Comparison of ENCODE assay signal across 1 cellular context in the genomic region with DNA sequence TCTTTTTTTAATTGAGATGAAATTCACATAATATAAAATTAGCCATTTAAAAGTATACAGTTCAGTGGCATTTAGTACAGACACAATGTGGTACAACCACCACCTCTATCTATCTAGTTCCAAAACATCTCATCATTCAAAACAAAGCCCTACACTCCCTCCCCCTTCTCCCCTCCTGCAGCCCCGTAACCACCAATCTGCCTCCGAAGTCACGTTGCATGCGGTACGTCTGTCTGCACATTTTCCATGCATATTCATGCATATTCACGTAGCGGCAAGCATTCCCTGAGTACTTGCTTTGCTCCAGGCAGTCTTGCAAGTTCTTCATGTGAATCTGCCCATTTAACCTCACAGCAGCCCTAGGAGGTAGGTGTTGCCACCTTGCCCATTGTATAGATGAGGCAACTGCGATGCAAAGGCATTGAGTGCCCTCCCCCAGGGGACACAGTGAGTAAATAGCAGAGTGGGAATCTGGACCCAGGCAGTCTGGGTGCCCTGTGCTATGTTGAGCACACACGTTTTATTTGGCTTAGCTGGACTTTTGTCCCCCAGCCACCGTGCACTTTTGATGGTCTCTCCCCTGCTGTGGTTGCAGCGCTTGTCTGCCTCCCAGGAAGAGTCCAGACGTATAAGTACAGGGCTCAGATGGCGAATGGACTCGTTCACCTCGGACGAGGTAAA.
TF ChIP-seq lines count a peak whose summit lies in the region.

No MANE protein-coding gene starts in this region.

TF ChIP-seq in HepG2, 621 proteins besides CTCF, POLR2A, EP300 and RAD21 (continued from another document and continues in another):
- TF ChIP-seq, protein P1, sequence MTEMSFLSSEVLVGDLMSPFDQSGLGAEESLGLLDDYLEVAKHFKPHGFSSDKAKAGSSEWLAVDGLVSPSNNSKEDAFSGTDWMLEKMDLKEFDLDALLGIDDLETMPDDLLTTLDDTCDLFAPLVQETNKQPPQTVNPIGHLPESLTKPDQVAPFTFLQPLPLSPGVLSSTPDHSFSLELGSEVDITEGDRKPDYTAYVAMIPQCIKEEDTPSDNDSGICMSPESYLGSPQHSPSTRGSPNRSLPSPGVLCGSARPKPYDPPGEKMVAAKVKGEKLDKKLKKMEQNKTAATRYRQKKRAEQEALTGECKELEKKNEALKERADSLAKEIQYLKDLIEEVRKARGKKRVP (CRISPR knock-in tag; IDR thresholded peaks at IDR 0.05), result peak in 1 of 2 experiments; percentile 85; a peak in 2 of 4 replicates
- TF ChIP-seq MYC (CRISPR knock-in tag; IDR thresholded peaks at IDR 0.05; ENCODE audit: borderline replicate concordance) (peak; percentile 62; the same call in 1 of the 2 replicates), GZF1 (CRISPR knock-in tag; IDR thresholded peaks at IDR 0.05) (no peak), ZNF556 (CRISPR knock-in tag; IDR thresholded peaks at IDR 0.05; ENCODE audit: borderline replicate concordance) (peak; percentile 57; the same call in 1 of the 2 replicates), ZNF230 (CRISPR knock-in tag; IDR thresholded peaks at IDR 0.05) (0 out of 2 replicates have a peak, but pooled peaks have one; percentile 44), JARID2 (CRISPR knock-in tag; IDR thresholded peaks at IDR 0.05; ENCODE audit: insufficient replicate concordance) (no peak), FOXA3 (CRISPR knock-in tag; IDR thresholded peaks at IDR 0.05) (peak; percentile 90), FOXP1 (IDR thresholded peaks at IDR 0.05) (no peak; the same call in 1 of the 2 replicates), FOXP1 (CRISPR knock-in tag; IDR thresholded peaks at IDR 0.05) (peak; percentile 63), RBFOX2 (IDR thresholded peaks at IDR 0.05; ENCODE audit: low read depth, low read length) (no peak), TAF15 (IDR thresholded peaks at IDR 0.05; ENCODE audit: low read depth, low read length, poor library complexity, severe bottlenecking) (no peak), U2AF2 (IDR thresholded peaks at IDR 0.05; ENCODE audit: low read depth, low read length) (no peak), NFKBIZ (CRISPR knock-in tag; IDR thresholded peaks at IDR 0.05) (peak; percentile 90), ZNF547 (CRISPR knock-in tag; IDR thresholded peaks at IDR 0.05) (no peak), SMARCE1 (IDR thresholded peaks at IDR 0.05; ENCODE audit: borderline replicate concordance) (no peak), ATF7-NPFF (CRISPR knock-in tag; IDR thresholded peaks at IDR 0.05; ENCODE audit: low read depth) (no peak), ZNF235 (CRISPR knock-in tag; IDR thresholded peaks at IDR 0.05; ENCODE audit: borderline replicate concordance) (no peak), ZNF121 (CRISPR knock-in tag; IDR thresholded peaks at IDR 0.05) (no peak), ZNF446 (CRISPR knock-in tag; IDR thresholded peaks at IDR 0.05) (no peak), PPARG (CRISPR knock-in tag; conservative IDR thresholded peaks at IDR 0.05) (peak; percentile 34; the same call in 1 of the 2 replicates), ZNF24 (IDR thresholded peaks at IDR 0.05) (no peak), JUND (CRISPR knock-in tag; IDR thresholded peaks at IDR 0.05) (peak; percentile 86), HNF4A (CRISPR knock-in tag; IDR thresholded peaks at IDR 0.05) (peak; percentile 99), XBP1 (CRISPR knock-in tag; IDR thresholded peaks at IDR 0.05) (no peak), RXRA (CRISPR knock-in tag; IDR thresholded peaks at IDR 0.05) (peak; percentile 85), MTA3 (CRISPR knock-in tag; IDR thresholded peaks at IDR 0.05) (no peak)
- TF ChIP-seq, protein P2, sequence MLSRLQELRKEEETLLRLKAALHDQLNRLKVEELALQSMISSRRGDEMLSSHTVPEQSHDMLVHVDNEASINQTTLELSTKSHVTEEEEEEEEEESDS (CRISPR knock-in tag; IDR thresholded peaks at IDR 0.05; ENCODE audit: borderline replicate concordance), result no peak
- TF ChIP-seq, protein P3, sequence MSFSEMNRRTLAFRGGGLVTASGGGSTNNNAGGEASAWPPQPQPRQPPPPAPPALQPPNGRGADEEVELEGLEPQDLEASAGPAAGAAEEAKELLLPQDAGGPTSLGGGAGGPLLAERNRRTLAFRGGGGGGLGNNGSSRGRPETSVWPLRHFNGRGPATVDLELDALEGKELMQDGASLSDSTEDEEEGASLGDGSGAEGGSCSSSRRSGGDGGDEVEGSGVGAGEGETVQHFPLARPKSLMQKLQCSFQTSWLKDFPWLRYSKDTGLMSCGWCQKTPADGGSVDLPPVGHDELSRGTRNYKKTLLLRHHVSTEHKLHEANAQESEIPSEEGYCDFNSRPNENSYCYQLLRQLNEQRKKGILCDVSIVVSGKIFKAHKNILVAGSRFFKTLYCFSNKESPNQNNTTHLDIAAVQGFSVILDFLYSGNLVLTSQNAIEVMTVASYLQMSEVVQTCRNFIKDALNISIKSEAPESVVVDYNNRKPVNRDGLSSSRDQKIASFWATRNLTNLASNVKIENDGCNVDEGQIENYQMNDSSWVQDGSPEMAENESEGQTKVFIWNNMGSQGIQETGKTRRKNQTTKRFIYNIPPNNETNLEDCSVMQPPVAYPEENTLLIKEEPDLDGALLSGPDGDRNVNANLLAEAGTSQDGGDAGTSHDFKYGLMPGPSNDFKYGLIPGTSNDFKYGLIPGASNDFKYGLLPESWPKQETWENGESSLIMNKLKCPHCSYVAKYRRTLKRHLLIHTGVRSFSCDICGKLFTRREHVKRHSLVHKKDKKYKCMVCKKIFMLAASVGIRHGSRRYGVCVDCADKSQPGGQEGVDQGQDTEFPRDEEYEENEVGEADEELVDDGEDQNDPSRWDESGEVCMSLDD (CRISPR knock-in tag; IDR thresholded peaks at IDR 0.05; ENCODE audit: borderline replicate concordance), result no peak
- TF ChIP-seq, protein P4, sequence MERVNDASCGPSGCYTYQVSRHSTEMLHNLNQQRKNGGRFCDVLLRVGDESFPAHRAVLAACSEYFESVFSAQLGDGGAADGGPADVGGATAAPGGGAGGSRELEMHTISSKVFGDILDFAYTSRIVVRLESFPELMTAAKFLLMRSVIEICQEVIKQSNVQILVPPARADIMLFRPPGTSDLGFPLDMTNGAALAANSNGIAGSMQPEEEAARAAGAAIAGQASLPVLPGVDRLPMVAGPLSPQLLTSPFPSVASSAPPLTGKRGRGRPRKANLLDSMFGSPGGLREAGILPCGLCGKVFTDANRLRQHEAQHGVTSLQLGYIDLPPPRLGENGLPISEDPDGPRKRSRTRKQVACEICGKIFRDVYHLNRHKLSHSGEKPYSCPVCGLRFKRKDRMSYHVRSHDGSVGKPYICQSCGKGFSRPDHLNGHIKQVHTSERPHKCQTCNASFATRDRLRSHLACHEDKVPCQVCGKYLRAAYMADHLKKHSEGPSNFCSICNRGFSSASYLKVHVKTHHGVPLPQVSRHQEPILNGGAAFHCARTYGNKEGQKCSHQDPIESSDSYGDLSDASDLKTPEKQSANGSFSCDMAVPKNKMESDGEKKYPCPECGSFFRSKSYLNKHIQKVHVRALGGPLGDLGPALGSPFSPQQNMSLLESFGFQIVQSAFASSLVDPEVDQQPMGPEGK (CRISPR knock-in tag; IDR thresholded peaks at IDR 0.05), result peak; percentile 91
- TF ChIP-seq, protein P5, sequence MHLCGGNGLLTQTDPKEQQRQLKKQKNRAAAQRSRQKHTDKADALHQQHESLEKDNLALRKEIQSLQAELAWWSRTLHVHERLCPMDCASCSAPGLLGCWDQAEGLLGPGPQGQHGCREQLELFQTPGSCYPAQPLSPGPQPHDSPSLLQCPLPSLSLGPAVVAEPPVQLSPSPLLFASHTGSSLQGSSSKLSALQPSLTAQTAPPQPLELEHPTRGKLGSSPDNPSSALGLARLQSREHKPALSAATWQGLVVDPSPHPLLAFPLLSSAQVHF (CRISPR knock-in tag; IDR thresholded peaks at IDR 0.05), result 0 out of 2 replicates have a peak, but pooled peaks have one; percentile 30
- TF ChIP-seq, protein P6, sequence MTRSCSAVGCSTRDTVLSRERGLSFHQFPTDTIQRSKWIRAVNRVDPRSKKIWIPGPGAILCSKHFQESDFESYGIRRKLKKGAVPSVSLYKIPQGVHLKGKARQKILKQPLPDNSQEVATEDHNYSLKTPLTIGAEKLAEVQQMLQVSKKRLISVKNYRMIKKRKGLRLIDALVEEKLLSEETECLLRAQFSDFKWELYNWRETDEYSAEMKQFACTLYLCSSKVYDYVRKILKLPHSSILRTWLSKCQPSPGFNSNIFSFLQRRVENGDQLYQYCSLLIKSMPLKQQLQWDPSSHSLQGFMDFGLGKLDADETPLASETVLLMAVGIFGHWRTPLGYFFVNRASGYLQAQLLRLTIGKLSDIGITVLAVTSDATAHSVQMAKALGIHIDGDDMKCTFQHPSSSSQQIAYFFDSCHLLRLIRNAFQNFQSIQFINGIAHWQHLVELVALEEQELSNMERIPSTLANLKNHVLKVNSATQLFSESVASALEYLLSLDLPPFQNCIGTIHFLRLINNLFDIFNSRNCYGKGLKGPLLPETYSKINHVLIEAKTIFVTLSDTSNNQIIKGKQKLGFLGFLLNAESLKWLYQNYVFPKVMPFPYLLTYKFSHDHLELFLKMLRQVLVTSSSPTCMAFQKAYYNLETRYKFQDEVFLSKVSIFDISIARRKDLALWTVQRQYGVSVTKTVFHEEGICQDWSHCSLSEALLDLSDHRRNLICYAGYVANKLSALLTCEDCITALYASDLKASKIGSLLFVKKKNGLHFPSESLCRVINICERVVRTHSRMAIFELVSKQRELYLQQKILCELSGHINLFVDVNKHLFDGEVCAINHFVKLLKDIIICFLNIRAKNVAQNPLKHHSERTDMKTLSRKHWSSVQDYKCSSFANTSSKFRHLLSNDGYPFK (CRISPR knock-in tag; IDR thresholded peaks at IDR 0.05; ENCODE audit: borderline replicate concordance), result no peak; the same call in 1 of the 2 replicates
- TF ChIP-seq, protein P7, sequence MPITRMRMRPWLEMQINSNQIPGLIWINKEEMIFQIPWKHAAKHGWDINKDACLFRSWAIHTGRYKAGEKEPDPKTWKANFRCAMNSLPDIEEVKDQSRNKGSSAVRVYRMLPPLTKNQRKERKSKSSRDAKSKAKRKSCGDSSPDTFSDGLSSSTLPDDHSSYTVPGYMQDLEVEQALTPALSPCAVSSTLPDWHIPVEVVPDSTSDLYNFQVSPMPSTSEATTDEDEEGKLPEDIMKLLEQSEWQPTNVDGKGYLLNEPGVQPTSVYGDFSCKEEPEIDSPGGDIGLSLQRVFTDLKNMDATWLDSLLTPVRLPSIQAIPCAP (CRISPR knock-in tag; IDR thresholded peaks at IDR 0.05; ENCODE audit: low read depth), result no peak; the same call in 1 of the 2 replicates
- TF ChIP-seq, protein P8, sequence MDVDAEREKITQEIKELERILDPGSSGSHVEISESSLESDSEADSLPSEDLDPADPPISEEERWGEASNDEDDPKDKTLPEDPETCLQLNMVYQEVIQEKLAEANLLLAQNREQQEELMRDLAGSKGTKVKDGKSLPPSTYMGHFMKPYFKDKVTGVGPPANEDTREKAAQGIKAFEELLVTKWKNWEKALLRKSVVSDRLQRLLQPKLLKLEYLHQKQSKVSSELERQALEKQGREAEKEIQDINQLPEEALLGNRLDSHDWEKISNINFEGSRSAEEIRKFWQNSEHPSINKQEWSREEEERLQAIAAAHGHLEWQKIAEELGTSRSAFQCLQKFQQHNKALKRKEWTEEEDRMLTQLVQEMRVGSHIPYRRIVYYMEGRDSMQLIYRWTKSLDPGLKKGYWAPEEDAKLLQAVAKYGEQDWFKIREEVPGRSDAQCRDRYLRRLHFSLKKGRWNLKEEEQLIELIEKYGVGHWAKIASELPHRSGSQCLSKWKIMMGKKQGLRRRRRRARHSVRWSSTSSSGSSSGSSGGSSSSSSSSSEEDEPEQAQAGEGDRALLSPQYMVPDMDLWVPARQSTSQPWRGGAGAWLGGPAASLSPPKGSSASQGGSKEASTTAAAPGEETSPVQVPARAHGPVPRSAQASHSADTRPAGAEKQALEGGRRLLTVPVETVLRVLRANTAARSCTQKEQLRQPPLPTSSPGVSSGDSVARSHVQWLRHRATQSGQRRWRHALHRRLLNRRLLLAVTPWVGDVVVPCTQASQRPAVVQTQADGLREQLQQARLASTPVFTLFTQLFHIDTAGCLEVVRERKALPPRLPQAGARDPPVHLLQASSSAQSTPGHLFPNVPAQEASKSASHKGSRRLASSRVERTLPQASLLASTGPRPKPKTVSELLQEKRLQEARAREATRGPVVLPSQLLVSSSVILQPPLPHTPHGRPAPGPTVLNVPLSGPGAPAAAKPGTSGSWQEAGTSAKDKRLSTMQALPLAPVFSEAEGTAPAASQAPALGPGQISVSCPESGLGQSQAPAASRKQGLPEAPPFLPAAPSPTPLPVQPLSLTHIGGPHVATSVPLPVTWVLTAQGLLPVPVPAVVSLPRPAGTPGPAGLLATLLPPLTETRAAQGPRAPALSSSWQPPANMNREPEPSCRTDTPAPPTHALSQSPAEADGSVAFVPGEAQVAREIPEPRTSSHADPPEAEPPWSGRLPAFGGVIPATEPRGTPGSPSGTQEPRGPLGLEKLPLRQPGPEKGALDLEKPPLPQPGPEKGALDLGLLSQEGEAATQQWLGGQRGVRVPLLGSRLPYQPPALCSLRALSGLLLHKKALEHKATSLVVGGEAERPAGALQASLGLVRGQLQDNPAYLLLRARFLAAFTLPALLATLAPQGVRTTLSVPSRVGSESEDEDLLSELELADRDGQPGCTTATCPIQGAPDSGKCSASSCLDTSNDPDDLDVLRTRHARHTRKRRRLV (CRISPR knock-in tag; IDR thresholded peaks at IDR 0.05), result no peak
- TF ChIP-seq, protein P9, sequence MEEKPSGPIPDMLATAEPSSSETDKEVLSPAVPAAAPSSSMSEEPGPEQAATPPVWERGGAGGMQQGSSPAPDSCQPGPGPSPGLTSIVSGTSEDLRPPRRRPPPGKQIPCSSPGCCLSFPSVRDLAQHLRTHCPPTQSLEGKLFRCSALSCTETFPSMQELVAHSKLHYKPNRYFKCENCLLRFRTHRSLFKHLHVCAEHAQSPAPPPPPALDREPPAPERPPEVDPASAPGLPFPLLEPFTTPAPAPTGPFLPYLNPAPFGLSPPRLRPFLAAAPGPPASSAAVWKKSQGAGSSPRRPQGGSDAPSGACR (CRISPR knock-in tag; IDR thresholded peaks at IDR 0.05), result no peak
- TF ChIP-seq, protein P10, sequence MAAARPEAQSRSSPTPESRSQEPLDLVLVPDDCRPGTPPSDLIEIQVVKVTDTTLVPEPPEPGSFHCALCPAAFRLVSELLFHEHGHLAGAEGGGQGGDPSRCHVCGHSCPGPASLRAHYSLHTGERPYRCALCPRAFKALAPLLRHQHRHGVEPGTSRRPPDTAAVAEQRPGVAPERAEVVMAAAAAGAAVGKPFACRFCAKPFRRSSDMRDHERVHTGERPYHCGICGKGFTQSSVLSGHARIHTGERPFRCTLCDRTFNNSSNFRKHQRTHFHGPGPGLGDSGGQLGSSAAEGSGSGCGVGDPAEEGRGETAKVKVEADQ (CRISPR knock-in tag; IDR thresholded peaks at IDR 0.05; ENCODE audit: borderline replicate concordance), result peak; percentile 78; the same call in 1 of the 2 replicates
- TF ChIP-seq, protein P11, sequence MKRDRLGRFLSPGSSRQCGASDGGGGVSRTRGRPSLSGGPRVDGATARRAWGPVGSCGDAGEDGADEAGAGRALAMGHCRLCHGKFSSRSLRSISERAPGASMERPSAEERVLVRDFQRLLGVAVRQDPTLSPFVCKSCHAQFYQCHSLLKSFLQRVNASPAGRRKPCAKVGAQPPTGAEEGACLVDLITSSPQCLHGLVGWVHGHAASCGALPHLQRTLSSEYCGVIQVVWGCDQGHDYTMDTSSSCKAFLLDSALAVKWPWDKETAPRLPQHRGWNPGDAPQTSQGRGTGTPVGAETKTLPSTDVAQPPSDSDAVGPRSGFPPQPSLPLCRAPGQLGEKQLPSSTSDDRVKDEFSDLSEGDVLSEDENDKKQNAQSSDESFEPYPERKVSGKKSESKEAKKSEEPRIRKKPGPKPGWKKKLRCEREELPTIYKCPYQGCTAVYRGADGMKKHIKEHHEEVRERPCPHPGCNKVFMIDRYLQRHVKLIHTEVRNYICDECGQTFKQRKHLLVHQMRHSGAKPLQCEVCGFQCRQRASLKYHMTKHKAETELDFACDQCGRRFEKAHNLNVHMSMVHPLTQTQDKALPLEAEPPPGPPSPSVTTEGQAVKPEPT (CRISPR knock-in tag; IDR thresholded peaks at IDR 0.05; ENCODE audit: low read depth), result no peak; the same call in 1 of the 2 replicates
- TF ChIP-seq, protein P12, sequence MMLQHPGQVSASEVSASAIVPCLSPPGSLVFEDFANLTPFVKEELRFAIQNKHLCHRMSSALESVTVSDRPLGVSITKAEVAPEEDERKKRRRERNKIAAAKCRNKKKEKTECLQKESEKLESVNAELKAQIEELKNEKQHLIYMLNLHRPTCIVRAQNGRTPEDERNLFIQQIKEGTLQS (CRISPR knock-in tag; IDR thresholded peaks at IDR 0.05), result peak; percentile 15; the same call in 1 of the 2 replicates
